8 cellular contexts compared by ENCODE assay signal in genomic region chr15:43828061-43828657, GRCh38. TPM values are rescaled to one million over a fixed set of nuclear protein-coding genes. Genes with fewer than 3 reads are reported as not detected.
DNase-seq lines count a peak whose midpoint lies in the region; ATAC-seq, FAIRE-seq and TF ChIP-seq lines count a peak whose summit lies in the region.

No MANE protein-coding gene starts in this region.

- 90% methylated on average over 6 of the region's 6 CpGs; no CpG with 5 or more reads in 1 of the 2 experiments for WGBS in H1 (ENCODE audit: extremely low coverage in 1 of 2, insufficient coverage in 1 of 2, insufficient read length in 1 of 2, insufficient replicate concordance in 2 of 2, low coverage in 1 of 2, low lambda C conversion rate in 2 of 2, missing lambda C conversion rate in 1 of 2), 2 experiments
- WGBS in prostate gland = 52% methylated on average over 6 of the region's 6 CpGs
- WGBS in neuronal stem cell (ENCODE audit: extremely low coverage in 2 of 2, insufficient read length in 2 of 2, insufficient replicate concordance in 1 of 2), 2 donors = no CpG with 5 or more reads among the region's 6 CpGs

- peaks cover 3 to 7% of the 10 kb centered on the region in 2 experiments for H3K79me2 ChIP-seq in H1 (ENCODE audit: control insufficient read depth in 1 of 2, insufficient read depth in 2 of 2, low read length in 2 of 2)

- no peaks in the 10 kb centered on the region for H3K23me2 ChIP-seq in H1 (ENCODE audit: low read depth, low read length)

- H2BK12ac ChIP-seq in H1 (ENCODE audit: low read depth, low read length) (no peak overlapping the region), neuronal stem cell (ENCODE audit: low read length) (no peak overlapping the region)

- no peak overlapping the region for H2AK5ac ChIP-seq in H1 (ENCODE audit: low read depth, low read length)
- H2AK5ac ChIP-seq in neuronal stem cell (ENCODE audit: low read depth, low read length) = no peak overlapping the region

- H3K4ac ChIP-seq in H1 (replicated peaks; ENCODE audit: insufficient read length, low read depth, low read length) = no peak overlapping the region
- H3K4ac ChIP-seq in neuronal stem cell (ENCODE audit: low read length) = no peak overlapping the region

- H3K36me3 ChIP-seq in Panc1 (ENCODE audit: control insufficient read depth, insufficient read depth, low read length) = peaks cover 3% of the 10 kb centered on the region
- H3K36me3 ChIP-seq in H1 (ENCODE audit: control insufficient read depth in 2 of 4, insufficient read depth in 4 of 4, low read length in 3 of 4) = peaks cover 0 to 5% (median 0%) of the 10 kb centered on the region in 4 experiments; a peak in 1 of 8 replicates
- H3K36me3 ChIP-seq in prostate gland = no peaks in the 10 kb centered on the region
- H3K36me3 ChIP-seq in neuronal stem cell (replicated peaks in 1 of 2; ENCODE audit: control insufficient read depth in 2 of 2, insufficient read depth in 2 of 2, low read length in 2 of 2) = peaks cover 5 to 40% of the 10 kb centered on the region in 2 donors

- no peak for TF ChIP-seq EP300 in H1 (IDR thresholded peaks at IDR 0.05; ENCODE audit: borderline replicate concordance in 1 of 2, low read depth in 2 of 2, low read length in 2 of 2)

- H2BK15ac ChIP-seq in H1 (ENCODE audit: low read length) (no peak overlapping the region), neuronal stem cell (ENCODE audit: low read length) (no peak overlapping the region)

- ATAC-seq in Panc1 (no peak), GM19463 (IDR thresholded peaks at IDR 0.05; ENCODE audit: unreplicated experiment) (no peak)

- TF ChIP-seq CTCF in Panc1 (IDR thresholded peaks at IDR 0.05) (no peak), H1 (IDR thresholded peaks at IDR 0.05; ENCODE audit: control extremely low read depth in 1 of 3, insufficient read depth in 1 of 3, low read depth in 1 of 3, low read length in 3 of 3) (no peak), prostate gland (IDR thresholded peaks at IDR 0.05) (no peak)

- TF ChIP-seq RAD21 in H1 (IDR thresholded peaks at IDR 0.05 in 1 of 2, conservative IDR thresholded peaks at IDR 0.05 in 1 of 2; ENCODE audit: low read depth in 2 of 2, low read length in 2 of 2) = no peak

- H4K8ac ChIP-seq in H1 (ENCODE audit: extremely low read depth, insufficient read depth, low read length) = no peak overlapping the region
- H4K8ac ChIP-seq in neuronal stem cell (ENCODE audit: low read depth, low read length) = no peak overlapping the region

- H4K20me1 ChIP-seq in H1 (replicated peaks in 1 of 2; ENCODE audit: control insufficient read depth in 1 of 2, insufficient read depth in 2 of 2, low read length in 2 of 2) = no peaks in the 10 kb centered on the region

- H3K4me1 ChIP-seq in Panc1 (ENCODE audit: control insufficient read depth, insufficient read depth, low read length) = peaks cover 11% of the 10 kb centered on the region
- peaks cover 0 to 4% (median 2%) of the 10 kb centered on the region in 4 experiments; a peak in 4 of 7 replicates for H3K4me1 ChIP-seq in H1 (replicated peaks in 1 of 4; ENCODE audit: control insufficient read depth in 3 of 4, insufficient read depth in 4 of 4, low read length in 3 of 4)
- H3K4me1 ChIP-seq in prostate gland (replicated peaks) = peaks cover 6% of the 10 kb centered on the region
- peaks cover 3 to 4% of the 10 kb centered on the region in 2 donors for H3K4me1 ChIP-seq in neuronal stem cell (ENCODE audit: control insufficient read depth in 2 of 2, insufficient read depth in 1 of 2, low read depth in 1 of 2, low read length in 2 of 2)

- POLR2A ChIA-PET in Panc1 (lab: Charles Lee) = interaction anchor here (0.7 to 0.9 kb wide), 2 partner anchors 15 to 28 kb away, joined by 4 to 6 read pairs; partner anchors contain the start of genes HYPK and SERINC4
- POLR2A ChIA-PET in H1 (lab: Charles Lee; ENCODE audit: partially characterized antibody) = interaction anchor here (1.1 to 2.0 kb wide), 5 partner anchors 18 to 52 kb away, joined by 3 to 8 read pairs (median 3); partner anchors contain the start of genes ELL3, HYPK and SERINC4

- no peak overlapping the region for H2AFZ ChIP-seq in H1 (ENCODE audit: low read length)
- no peak overlapping the region for H2AFZ ChIP-seq in neuronal stem cell (ENCODE audit: low read length)

- in situ Hi-C loops in Panc1 (cut with HindIII; ENCODE audit: low pct_unique_long_range_greater_than_20kb, low sequenced_read_pairs) = no loop called here

- no peak overlapping the region for H2BK5ac ChIP-seq in H1 (ENCODE audit: low read depth, low read length)
- no peak overlapping the region for H2BK5ac ChIP-seq in neuronal stem cell (ENCODE audit: low read length)

- H4K5ac ChIP-seq in H1 (ENCODE audit: insufficient read length, low read depth, low read length) = no peak overlapping the region

- intact Hi-C loops in Panc1 (cut with micrococcal nuclease; ENCODE audit: unreplicated experiment) = no loop called here
- intact Hi-C loops in prostate gland (cut with DNase I) = no loop called here

- H3K14ac ChIP-seq in H1 (ENCODE audit: insufficient read length) = no peak overlapping the region
- no peak overlapping the region for H3K14ac ChIP-seq in neuronal stem cell (ENCODE audit: low read length)

- peak overlapping the region in 1 of 4 experiments; percentile 38; a peak in 2 of 7 replicates for H3K9ac ChIP-seq in H1 (replicated peaks in 1 of 4; ENCODE audit: extremely low read depth in 1 of 4, low read depth in 3 of 4, low read length in 3 of 4)
- no peak overlapping the region for H3K9ac ChIP-seq in neuronal stem cell (ENCODE audit: low read depth, low read length, poor library complexity)

- FAIRE-seq in H1 (lab: Jason Lieb, UNC) = no peak

- H3K4me3 ChIP-seq in Panc1 (ENCODE audit: low read depth in 2 of 2, low read length in 2 of 2) = peak overlapping the region; percentile 65 to 83
- H3K4me3 ChIP-seq in H1 (ENCODE audit: extremely low read depth in 1 of 4, insufficient read depth in 2 of 4, low read depth in 3 of 4, low read length in 4 of 4) = peak overlapping the region in 1 of 4 experiments; percentile 82; a peak in 1 of 8 replicates
- H3K4me3 ChIP-seq in prostate gland = no peak overlapping the region
- peak overlapping the region in 1 of 2 donors; percentile 76 for H3K4me3 ChIP-seq in neuronal stem cell (ENCODE audit: low read length in 2 of 2)

- H3K4me2 ChIP-seq in H1 (ENCODE audit: insufficient read depth in 1 of 2, low read depth in 2 of 2, low read length in 2 of 2) (peak overlapping the region; percentile 2 to 9; a peak in 3 of 4 replicates), neuronal stem cell (ENCODE audit: insufficient read depth, low read length, poor library complexity, severe bottlenecking) (no peak overlapping the region)

- H3K27ac ChIP-seq in Panc1 (ENCODE audit: low read length) (peak overlapping the region; percentile 94), H1 (ENCODE audit: low read depth, low read length) (no peak overlapping the region), prostate gland (no peak overlapping the region), neuronal stem cell (replicated peaks; ENCODE audit: low read length) (no peak overlapping the region)

- BruUV-seq in Panc1 (replicated peaks; lab: Mats Ljungman, UMichigan) = TSS peak; percentile 79

- H3K79me1 ChIP-seq in H1 (ENCODE audit: low read depth, low read length) (no peaks in the 10 kb centered on the region), neuronal stem cell (ENCODE audit: low read depth, low read length) (no peaks in the 10 kb centered on the region)

- no peak overlapping the region for H3K56ac ChIP-seq in H1 (replicated peaks; ENCODE audit: insufficient read length, low read depth, low read length)

- no peak overlapping the region for H3K18ac ChIP-seq in H1 (ENCODE audit: extremely low read depth, low read length)
- H3K18ac ChIP-seq in neuronal stem cell (ENCODE audit: low read length) = no peak overlapping the region

- peak; percentile 17 for DNase-seq in SIG-M5 treated with dmso at 0.1 percent for 504 hours (lab: John Stamatoyannopoulos, UW; ENCODE audit: unreplicated experiment)
- DNase-seq in SIG-M5 (lab: John Stamatoyannopoulos, UW) = no peak
- DNase-seq in Panc1 (ENCODE audit: low read depth, low spot score) = no peak
- no peak for DNase-seq in H1 (ENCODE audit: low read depth in 1 of 2, low spot score in 2 of 2)
- peak; percentile 35 for DNase-seq in stimulated activated CD4-positive, alpha-beta T cell treated with anti-CD3 and anti-CD28 coated beads, Interleukin-4, amount 100 ng/mL, for 24 hours
- no peak for DNase-seq in prostate gland (ENCODE audit: low spot score)
- no peak for DNase-seq in neuronal stem cell (ENCODE audit: low spot score)

- no peak for TF ChIP-seq POLR2A in H1 (IDR thresholded peaks at IDR 0.05; ENCODE audit: control extremely low read depth in 1 of 2, low read depth in 2 of 2, low read length in 2 of 2)
- no peak for TF ChIP-seq POLR2A in prostate gland (IDR thresholded peaks at IDR 0.05)

- H3K27me3 ChIP-seq in Panc1 (ENCODE audit: control insufficient read depth, insufficient read depth, low read length) (no peaks in the 10 kb centered on the region), H1 (replicated peaks in 1 of 4; ENCODE audit: control insufficient read depth in 3 of 4, extremely low read depth in 1 of 4, insufficient read depth in 3 of 4, low read length in 3 of 4) (peaks cover 0 to 16% (median 4%) of the 10 kb centered on the region in 4 experiments; a peak in 4 of 7 replicates), prostate gland (replicated peaks; ENCODE audit: insufficient read depth) (no peaks in the 10 kb centered on the region), neuronal stem cell (ENCODE audit: control insufficient read depth in 3 of 3, insufficient read depth in 3 of 3, low read depth in 1 of 3, low read length in 3 of 3) (no peaks in the 10 kb centered on the region)

- H3K23ac ChIP-seq in H1 (ENCODE audit: insufficient read length) (no peak overlapping the region), neuronal stem cell (ENCODE audit: low read depth, low read length, poor library complexity) (no peak overlapping the region)

- CTCF ChIA-PET in Panc1 (lab: Charles Lee) (no interaction called here), H1 (lab: Charles Lee; ENCODE audit: partially characterized antibody) (no interaction called here)

- H2BK120ac ChIP-seq in H1 (replicated peaks; ENCODE audit: low read depth, low read length) (no peak overlapping the region), neuronal stem cell (ENCODE audit: low read depth, low read length) (no peak overlapping the region)

- H3K9me3 ChIP-seq in Panc1 (ENCODE audit: control insufficient read depth, insufficient read depth, low read depth, low read length) = no peaks in the 10 kb centered on the region
- H3K9me3 ChIP-seq in H1 (ENCODE audit: insufficient read depth in 2 of 2, low read depth in 1 of 2, low read length in 1 of 2) = peaks cover 0 to 3% of the 10 kb centered on the region in 2 experiments; a peak in 2 of 4 replicates
- H3K9me3 ChIP-seq in prostate gland = no peaks in the 10 kb centered on the region
- H3K9me3 ChIP-seq in neuronal stem cell (replicated peaks in 1 of 2; ENCODE audit: control insufficient read depth in 2 of 2, insufficient read depth in 1 of 2, low read depth in 1 of 2, low read length in 2 of 2) = no peaks in the 10 kb centered on the region

- H2BK20ac ChIP-seq in H1 (ENCODE audit: low read length) = no peak overlapping the region

- H4K91ac ChIP-seq in H1 (replicated peaks; ENCODE audit: insufficient read length, low read length) = no peak overlapping the region
- H4K91ac ChIP-seq in neuronal stem cell (ENCODE audit: low read depth, low read length, poor library complexity) = no peak overlapping the region

RNA-seq across cellular contexts. Expression of gene WDR76, which starts 1.4 kb away (rescaled TPM):
- 40.0 TPM for total RNA-seq in Panc1 (2021; ENCODE audit: unreplicated experiment)
- 11.6 TPM for polyA plus RNA-seq in Panc1 (2012; ENCODE audit: insufficient read length)
- 18.9 and 19.6 TPM in 2 replicates for total RNA-seq in H1 (2021; fragmentation: NEBNext Ultra II Directional; extraction: Animal tissue kit (Norgen Biotek cat#: 25700))
- polyA plus RNA-seq in H1 (2011; rRNA removed) = 2.7 and 4.1 TPM in 2 replicates
- polyA plus RNA-seq in H1 (2011; cell fraction: cytosol; rRNA removed) = 5.2 TPM
- polyA plus RNA-seq in H1 (2011; cell fraction: nucleus; rRNA removed) = 3.1 TPM
- 8.7 to 14.6 TPM (median 10.9 TPM) in 4 replicates for polyA plus RNA-seq in H1 (2012, experiment 1 of 2)
- 2.6 TPM for polyA plus RNA-seq in H1 (2012, experiment 2 of 2)
- polyA plus RNA-seq in H1 (2013, experiment 1 of 2) = 19.2 TPM
- 18.9 TPM for polyA plus RNA-seq in H1 (2013, experiment 2 of 2)
- 12.4 and 16.2 TPM in 2 replicates for polyA minus RNA-seq in H1 (2011; rRNA and poly(A)+ RNA removed)
- 6.6 TPM for polyA minus RNA-seq in H1 (2011; cell fraction: cytosol; rRNA and poly(A)+ RNA removed)
- 8.4 TPM for polyA minus RNA-seq in H1 (2011; cell fraction: nucleus; rRNA and poly(A)+ RNA removed)
- 1 to 10 TPM; 2.7 to 4.9 TPM for total RNA-seq in prostate gland
- polyA plus RNA-seq in neuronal stem cell (2013, experiment 1 of 2) = 27.1 TPM
- polyA plus RNA-seq in neuronal stem cell (2013, experiment 2 of 2) = 28.7 TPM

RNA-seq across cellular contexts. Expression of gene MFAP1, which starts 3.7 kb away (rescaled TPM):
- total RNA-seq in Panc1 (2021; ENCODE audit: unreplicated experiment) (29.7 TPM), prostate gland (10 to 100 TPM; 19.3 to 27.5 TPM)
- polyA plus RNA-seq in Panc1 (2012; ENCODE audit: insufficient read length) = 29.2 TPM
- total RNA-seq in H1 (2021; fragmentation: NEBNext Ultra II Directional; extraction: Animal tissue kit (Norgen Biotek cat#: 25700)) = 36.6 and 36.7 TPM in 2 replicates
- 11.0 and 23.6 TPM in 2 replicates for polyA plus RNA-seq in H1 (2011; rRNA removed)
- polyA plus RNA-seq in H1 (2011; cell fraction: cytosol; rRNA removed) = 26.8 TPM
- polyA plus RNA-seq in H1 (2011; cell fraction: nucleus; rRNA removed) = 8.9 TPM
- 40.7 to 49.0 TPM (median 42.9 TPM) in 4 replicates for polyA plus RNA-seq in H1 (2012, experiment 1 of 2)
- 6.1 TPM for polyA plus RNA-seq in H1 (2012, experiment 2 of 2)
- 32.2 TPM for polyA plus RNA-seq in H1 (2013, experiment 1 of 2)
- 30.8 TPM for polyA plus RNA-seq in H1 (2013, experiment 2 of 2)
- 16.4 and 23.3 TPM in 2 replicates for polyA minus RNA-seq in H1 (2011; rRNA and poly(A)+ RNA removed)
- 10.3 TPM for polyA minus RNA-seq in H1 (2011; cell fraction: cytosol; rRNA and poly(A)+ RNA removed)
- 8.8 TPM for polyA minus RNA-seq in H1 (2011; cell fraction: nucleus; rRNA and poly(A)+ RNA removed)
- 36.3 TPM for polyA plus RNA-seq in neuronal stem cell (2013, experiment 1 of 2)
- polyA plus RNA-seq in neuronal stem cell (2013, experiment 2 of 2) = 36.0 TPM

RNA-seq across cellular contexts. Expression of gene HYPK, which starts 27.8 kb away (rescaled TPM):
- total RNA-seq in Panc1 (2021; ENCODE audit: unreplicated experiment) (24.8 TPM), prostate gland (10 to 100 TPM; 10.9 to 19.9 TPM)
- 278 TPM for polyA plus RNA-seq in Panc1 (2012; ENCODE audit: insufficient read length)
- 9.9 and 17.6 TPM in 2 replicates for total RNA-seq in H1 (2021; fragmentation: NEBNext Ultra II Directional; extraction: Animal tissue kit (Norgen Biotek cat#: 25700))
- polyA plus RNA-seq in H1 (2011; rRNA removed) = 5.0 and 5.4 TPM in 2 replicates
- polyA plus RNA-seq in H1 (2011; cell fraction: cytosol; rRNA removed) = 7.6 TPM
- polyA plus RNA-seq in H1 (2011; cell fraction: nucleus; rRNA removed) = 11.4 TPM
- polyA plus RNA-seq in H1 (2012, experiment 1 of 2) = 5.7 to 13.5 TPM (median 7.3 TPM) in 4 replicates
- 2.6 TPM for polyA plus RNA-seq in H1 (2012, experiment 2 of 2)
- 191 TPM for polyA plus RNA-seq in H1 (2013, experiment 1 of 2)
- 216 TPM for polyA plus RNA-seq in H1 (2013, experiment 2 of 2)
- 4.3 and 6.2 TPM in 2 replicates for polyA minus RNA-seq in H1 (2011; rRNA and poly(A)+ RNA removed)
- 21.1 TPM for polyA minus RNA-seq in H1 (2011; cell fraction: cytosol; rRNA and poly(A)+ RNA removed)
- 17.1 TPM for polyA minus RNA-seq in H1 (2011; cell fraction: nucleus; rRNA and poly(A)+ RNA removed)
- polyA plus RNA-seq in neuronal stem cell (2013, experiment 1 of 2) = 90.9 TPM
- polyA plus RNA-seq in neuronal stem cell (2013, experiment 2 of 2) = 95.1 TPM

RNA-seq across cellular contexts. Expression of gene SERINC4, which starts 28.1 kb away (rescaled TPM):
- total RNA-seq in Panc1 (2021; ENCODE audit: unreplicated experiment) = not detected
- 0.18 TPM for polyA plus RNA-seq in Panc1 (2012; ENCODE audit: insufficient read length)
- total RNA-seq in H1 (2021; fragmentation: NEBNext Ultra II Directional; extraction: Animal tissue kit (Norgen Biotek cat#: 25700)) = not detected in 2 replicates
- 0.08 and 0.14 TPM in 2 replicates for polyA plus RNA-seq in H1 (2011; rRNA removed)
- 0.16 TPM for polyA plus RNA-seq in H1 (2011; cell fraction: cytosol; rRNA removed)
- 0.11 TPM for polyA plus RNA-seq in H1 (2011; cell fraction: nucleus; rRNA removed)
- not detected in 4 replicates for polyA plus RNA-seq in H1 (2012, experiment 1 of 2)
- 0.91 TPM for polyA plus RNA-seq in H1 (2012, experiment 2 of 2)
- 0.08 TPM for polyA plus RNA-seq in H1 (2013, experiment 1 of 2)
- polyA plus RNA-seq in H1 (2013, experiment 2 of 2) = 0.06 TPM
- 0.06 TPM in 1 of 2 replicates, not detected in the other for polyA minus RNA-seq in H1 (2011; rRNA and poly(A)+ RNA removed)
- not detected for polyA minus RNA-seq in H1 (2011; cell fraction: cytosol; rRNA and poly(A)+ RNA removed)
- not detected for polyA minus RNA-seq in H1 (2011; cell fraction: nucleus; rRNA and poly(A)+ RNA removed)
- total RNA-seq in prostate gland = 1 to 10 TPM in 1 of 2 donors, not detected in 1; 3.9 TPM
- 0.06 TPM for polyA plus RNA-seq in neuronal stem cell (2013, experiment 1 of 2)
- polyA plus RNA-seq in neuronal stem cell (2013, experiment 2 of 2) = 0.06 TPM

RNA-seq across cellular contexts. Expression of gene SERF2, which starts 36.0 kb away (rescaled TPM):
- total RNA-seq in Panc1 (2021; ENCODE audit: unreplicated experiment) (1,303 TPM), prostate gland (1,000 to 10,000 TPM in 1 of 2 donors, 100 to 1,000 TPM in 1; 966 to 1,595 TPM)
- polyA plus RNA-seq in Panc1 (2012; ENCODE audit: insufficient read length) = 1,997 TPM
- 655 and 672 TPM in 2 replicates for total RNA-seq in H1 (2021; fragmentation: NEBNext Ultra II Directional; extraction: Animal tissue kit (Norgen Biotek cat#: 25700))
- 999 and 1,376 TPM in 2 replicates for polyA plus RNA-seq in H1 (2011; rRNA removed)
- 1,174 TPM for polyA plus RNA-seq in H1 (2011; cell fraction: cytosol; rRNA removed)
- polyA plus RNA-seq in H1 (2011; cell fraction: nucleus; rRNA removed) = 1,118 TPM
- polyA plus RNA-seq in H1 (2012, experiment 1 of 2) = 775 to 1,254 TPM (median 901 TPM) in 4 replicates
- 2,658 TPM for polyA plus RNA-seq in H1 (2012, experiment 2 of 2)
- 1,567 TPM for polyA plus RNA-seq in H1 (2013, experiment 1 of 2)
- polyA plus RNA-seq in H1 (2013, experiment 2 of 2) = 1,462 TPM
- polyA minus RNA-seq in H1 (2011; rRNA and poly(A)+ RNA removed) = 150 and 259 TPM in 2 replicates
- polyA minus RNA-seq in H1 (2011; cell fraction: cytosol; rRNA and poly(A)+ RNA removed) = 192 TPM
- 219 TPM for polyA minus RNA-seq in H1 (2011; cell fraction: nucleus; rRNA and poly(A)+ RNA removed)
- polyA plus RNA-seq in neuronal stem cell (2013, experiment 1 of 2) = 1,153 TPM
- 1,148 TPM for polyA plus RNA-seq in neuronal stem cell (2013, experiment 2 of 2)

Comparison
In these comparisons a context has a peak if more than half of its experiments do, and no peak if none do; other contexts are left out.
1. DNase-seq: peak in SIG-M5 treated with dmso at 0.1 percent for 504 hours (single experiment) and stimulated activated CD4-positive, alpha-beta T cell treated with anti-CD3 and anti-CD28 coated beads, Interleukin-4, amount 100 ng/mL, for 24 hours (single experiment); none in SIG-M5 (single experiment), Panc1 (single experiment), H1 (0 of 2), prostate gland (single experiment) and neuronal stem cell (single experiment).
2. H3K4me3 ChIP-seq: peak in Panc1 (2 of 2); none in prostate gland (0 of 2).